In the genomic region with DNA sequence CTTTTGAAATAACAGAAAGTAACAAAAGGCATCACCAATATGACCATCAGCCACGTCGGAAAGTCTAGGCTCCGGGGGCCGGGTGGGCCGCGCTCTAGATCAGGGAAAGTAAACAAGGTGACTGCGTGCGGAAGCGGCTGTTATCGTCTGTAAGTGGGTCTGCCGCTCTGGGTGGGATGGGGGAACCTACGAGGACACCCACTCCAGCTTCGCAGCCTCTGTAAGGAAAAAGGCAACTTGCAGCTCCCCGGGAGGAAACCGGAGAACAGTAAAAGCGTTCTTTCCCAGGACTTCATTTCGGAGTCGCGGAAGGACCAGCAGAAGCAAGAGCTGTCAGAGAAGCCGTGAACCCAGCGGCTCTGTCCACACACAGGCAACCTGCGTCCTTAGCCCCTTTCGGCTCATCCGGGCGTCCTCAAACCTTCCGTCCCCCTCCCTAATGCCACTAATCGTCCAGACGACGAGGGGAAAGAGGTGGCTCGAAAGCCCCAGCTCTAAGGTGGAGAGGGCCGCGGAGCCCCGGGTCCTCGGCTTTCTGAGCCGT, we compare ENCODE assay signal across 1 cellular context.
TF ChIP-seq lines count a peak whose summit lies in the region.

No MANE protein-coding gene starts in this region.

TF ChIP-seq in HepG2, 621 proteins besides CTCF, POLR2A, EP300 and RAD21 (continued from another document and continues in another):
- no peak for TF ChIP-seq MLXIP (CRISPR knock-in tag; IDR thresholded peaks at IDR 0.05; ENCODE audit: borderline replicate concordance)
- peak; percentile 46; the same call in 1 of the 2 replicates for TF ChIP-seq NFKB2 (CRISPR knock-in tag; IDR thresholded peaks at IDR 0.05; ENCODE audit: borderline replicate concordance)
- no peak for TF ChIP-seq GABPA (IDR thresholded peaks at IDR 0.05; ENCODE audit: low read depth, low read length)
- TF ChIP-seq GABPA (CRISPR knock-in tag; IDR thresholded peaks at IDR 0.05; ENCODE audit: low read depth): no peak; the same call in 1 of the 2 replicates
- TF ChIP-seq ZNF441 (CRISPR knock-in tag; IDR thresholded peaks at IDR 0.05; ENCODE audit: borderline replicate concordance): peak; percentile 89
- TF ChIP-seq, protein P1, sequence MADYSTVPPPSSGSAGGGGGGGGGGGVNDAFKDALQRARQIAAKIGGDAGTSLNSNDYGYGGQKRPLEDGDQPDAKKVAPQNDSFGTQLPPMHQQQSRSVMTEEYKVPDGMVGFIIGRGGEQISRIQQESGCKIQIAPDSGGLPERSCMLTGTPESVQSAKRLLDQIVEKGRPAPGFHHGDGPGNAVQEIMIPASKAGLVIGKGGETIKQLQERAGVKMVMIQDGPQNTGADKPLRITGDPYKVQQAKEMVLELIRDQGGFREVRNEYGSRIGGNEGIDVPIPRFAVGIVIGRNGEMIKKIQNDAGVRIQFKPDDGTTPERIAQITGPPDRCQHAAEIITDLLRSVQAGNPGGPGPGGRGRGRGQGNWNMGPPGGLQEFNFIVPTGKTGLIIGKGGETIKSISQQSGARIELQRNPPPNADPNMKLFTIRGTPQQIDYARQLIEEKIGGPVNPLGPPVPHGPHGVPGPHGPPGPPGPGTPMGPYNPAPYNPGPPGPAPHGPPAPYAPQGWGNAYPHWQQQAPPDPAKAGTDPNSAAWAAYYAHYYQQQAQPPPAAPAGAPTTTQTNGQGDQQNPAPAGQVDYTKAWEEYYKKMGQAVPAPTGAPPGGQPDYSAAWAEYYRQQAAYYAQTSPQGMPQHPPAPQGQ (CRISPR knock-in tag; IDR thresholded peaks at IDR 0.05; ENCODE audit: borderline replicate concordance): no peak
- TF ChIP-seq ZNF335 (CRISPR knock-in tag; IDR thresholded peaks at IDR 0.05): 0 out of 2 replicates have a peak, but pooled peaks have one; percentile 21
- no peak for TF ChIP-seq ZNF260 (CRISPR knock-in tag; IDR thresholded peaks at IDR 0.05; ENCODE audit: borderline replicate concordance, low read depth)
- no peak for TF ChIP-seq CENPT (CRISPR knock-in tag; IDR thresholded peaks at IDR 0.05; ENCODE audit: low read depth)
- no peak for TF ChIP-seq ZNF589 (CRISPR knock-in tag; conservative IDR thresholded peaks at IDR 0.05)
- no peak for TF ChIP-seq RAD51 (IDR thresholded peaks at IDR 0.05; ENCODE audit: borderline replicate concordance)
- TF ChIP-seq, protein P2, sequence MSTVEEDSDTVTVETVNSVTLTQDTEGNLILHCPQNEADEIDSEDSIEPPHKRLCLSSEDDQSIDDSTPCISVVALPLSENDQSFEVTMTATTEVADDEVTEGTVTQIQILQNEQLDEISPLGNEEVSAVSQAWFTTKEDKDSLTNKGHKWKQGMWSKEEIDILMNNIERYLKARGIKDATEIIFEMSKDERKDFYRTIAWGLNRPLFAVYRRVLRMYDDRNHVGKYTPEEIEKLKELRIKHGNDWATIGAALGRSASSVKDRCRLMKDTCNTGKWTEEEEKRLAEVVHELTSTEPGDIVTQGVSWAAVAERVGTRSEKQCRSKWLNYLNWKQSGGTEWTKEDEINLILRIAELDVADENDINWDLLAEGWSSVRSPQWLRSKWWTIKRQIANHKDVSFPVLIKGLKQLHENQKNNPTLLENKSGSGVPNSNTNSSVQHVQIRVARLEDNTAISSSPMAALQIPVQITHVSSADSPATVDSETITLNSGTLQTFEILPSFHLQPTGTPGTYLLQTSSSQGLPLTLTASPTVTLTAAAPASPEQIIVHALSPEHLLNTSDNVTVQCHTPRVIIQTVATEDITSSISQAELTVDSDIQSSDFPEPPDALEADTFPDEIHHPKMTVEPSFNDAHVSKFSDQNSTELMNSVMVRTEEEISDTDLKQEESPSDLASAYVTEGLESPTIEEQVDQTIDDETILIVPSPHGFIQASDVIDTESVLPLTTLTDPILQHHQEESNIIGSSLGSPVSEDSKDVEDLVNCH (CRISPR knock-in tag; IDR thresholded peaks at IDR 0.05): no peak
- TF ChIP-seq, protein P3, sequence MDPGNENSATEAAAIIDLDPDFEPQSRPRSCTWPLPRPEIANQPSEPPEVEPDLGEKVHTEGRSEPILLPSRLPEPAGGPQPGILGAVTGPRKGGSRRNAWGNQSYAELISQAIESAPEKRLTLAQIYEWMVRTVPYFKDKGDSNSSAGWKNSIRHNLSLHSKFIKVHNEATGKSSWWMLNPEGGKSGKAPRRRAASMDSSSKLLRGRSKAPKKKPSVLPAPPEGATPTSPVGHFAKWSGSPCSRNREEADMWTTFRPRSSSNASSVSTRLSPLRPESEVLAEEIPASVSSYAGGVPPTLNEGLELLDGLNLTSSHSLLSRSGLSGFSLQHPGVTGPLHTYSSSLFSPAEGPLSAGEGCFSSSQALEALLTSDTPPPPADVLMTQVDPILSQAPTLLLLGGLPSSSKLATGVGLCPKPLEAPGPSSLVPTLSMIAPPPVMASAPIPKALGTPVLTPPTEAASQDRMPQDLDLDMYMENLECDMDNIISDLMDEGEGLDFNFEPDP (CRISPR knock-in tag; conservative IDR thresholded peaks at IDR 0.05): no peak
- TF ChIP-seq ZNF766 (CRISPR knock-in tag; IDR thresholded peaks at IDR 0.05; ENCODE audit: borderline replicate concordance): peak; percentile 51; the same call in 1 of the 2 replicates
- TF ChIP-seq, protein P4, sequence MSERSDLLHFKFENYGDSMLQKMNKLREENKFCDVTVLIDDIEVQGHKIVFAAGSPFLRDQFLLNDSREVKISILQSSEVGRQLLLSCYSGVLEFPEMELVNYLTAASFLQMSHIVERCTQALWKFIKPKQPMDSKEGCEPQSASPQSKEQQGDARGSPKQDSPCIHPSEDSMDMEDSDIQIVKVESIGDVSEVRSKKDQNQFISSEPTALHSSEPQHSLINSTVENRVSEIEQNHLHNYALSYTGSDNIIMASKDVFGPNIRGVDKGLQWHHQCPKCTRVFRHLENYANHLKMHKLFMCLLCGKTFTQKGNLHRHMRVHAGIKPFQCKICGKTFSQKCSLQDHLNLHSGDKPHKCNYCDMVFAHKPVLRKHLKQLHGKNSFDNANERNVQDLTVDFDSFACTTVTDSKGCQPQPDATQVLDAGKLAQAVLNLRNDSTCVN (CRISPR knock-in tag; IDR thresholded peaks at IDR 0.05; ENCODE audit: borderline replicate concordance): peak; percentile 88
- 0 out of 2 replicates have a peak, but pooled peaks have one; percentile 13 for TF ChIP-seq MXD4 (CRISPR knock-in tag; IDR thresholded peaks at IDR 0.05)
- 0 out of 2 replicates have a peak, but pooled peaks have one; percentile 34 for TF ChIP-seq ZNF343 (CRISPR knock-in tag; IDR thresholded peaks at IDR 0.05)
- TF ChIP-seq HOXA7 (CRISPR knock-in tag; IDR thresholded peaks at IDR 0.05): no peak
- TF ChIP-seq PITX1 (CRISPR knock-in tag; IDR thresholded peaks at IDR 0.05): peak; percentile 58; the same call in 1 of the 2 replicates
- TF ChIP-seq ZNF407 (CRISPR knock-in tag; IDR thresholded peaks at IDR 0.05; ENCODE audit: not compliant biosample characterization): peak; percentile 74
- TF ChIP-seq JUND (CRISPR knock-in tag; IDR thresholded peaks at IDR 0.05): 0 out of 2 replicates have a peak, but pooled peaks have one; percentile 43
- peak; percentile 74 for TF ChIP-seq HDAC1 (CRISPR knock-in tag; IDR thresholded peaks at IDR 0.05)
- TF ChIP-seq TCF12 (IDR thresholded peaks at IDR 0.05): no peak
- TF ChIP-seq TCF12 (CRISPR knock-in tag; IDR thresholded peaks at IDR 0.05): 0 out of 2 replicates have a peak, but pooled peaks have one; percentile 25
- TF ChIP-seq ZSCAN31 (CRISPR knock-in tag; IDR thresholded peaks at IDR 0.05; ENCODE audit: low read depth): no peak; the same call in 1 of the 2 replicates
- peak; percentile 26; the same call in 1 of the 2 replicates for TF ChIP-seq ZNF264 (CRISPR knock-in tag; IDR thresholded peaks at IDR 0.05)
- TF ChIP-seq ZBTB7B (CRISPR knock-in tag; IDR thresholded peaks at IDR 0.05): peak; percentile 31
- 0 out of 2 replicates have a peak, but pooled peaks have one; percentile 4 for TF ChIP-seq ZNF317 (CRISPR knock-in tag; IDR thresholded peaks at IDR 0.05)
- TF ChIP-seq SKIL (CRISPR knock-in tag; IDR thresholded peaks at IDR 0.05; ENCODE audit: borderline replicate concordance): no peak
- TF ChIP-seq ZNF850 (CRISPR knock-in tag; conservative IDR thresholded peaks at IDR 0.05): no peak
